In the genomic region with DNA sequence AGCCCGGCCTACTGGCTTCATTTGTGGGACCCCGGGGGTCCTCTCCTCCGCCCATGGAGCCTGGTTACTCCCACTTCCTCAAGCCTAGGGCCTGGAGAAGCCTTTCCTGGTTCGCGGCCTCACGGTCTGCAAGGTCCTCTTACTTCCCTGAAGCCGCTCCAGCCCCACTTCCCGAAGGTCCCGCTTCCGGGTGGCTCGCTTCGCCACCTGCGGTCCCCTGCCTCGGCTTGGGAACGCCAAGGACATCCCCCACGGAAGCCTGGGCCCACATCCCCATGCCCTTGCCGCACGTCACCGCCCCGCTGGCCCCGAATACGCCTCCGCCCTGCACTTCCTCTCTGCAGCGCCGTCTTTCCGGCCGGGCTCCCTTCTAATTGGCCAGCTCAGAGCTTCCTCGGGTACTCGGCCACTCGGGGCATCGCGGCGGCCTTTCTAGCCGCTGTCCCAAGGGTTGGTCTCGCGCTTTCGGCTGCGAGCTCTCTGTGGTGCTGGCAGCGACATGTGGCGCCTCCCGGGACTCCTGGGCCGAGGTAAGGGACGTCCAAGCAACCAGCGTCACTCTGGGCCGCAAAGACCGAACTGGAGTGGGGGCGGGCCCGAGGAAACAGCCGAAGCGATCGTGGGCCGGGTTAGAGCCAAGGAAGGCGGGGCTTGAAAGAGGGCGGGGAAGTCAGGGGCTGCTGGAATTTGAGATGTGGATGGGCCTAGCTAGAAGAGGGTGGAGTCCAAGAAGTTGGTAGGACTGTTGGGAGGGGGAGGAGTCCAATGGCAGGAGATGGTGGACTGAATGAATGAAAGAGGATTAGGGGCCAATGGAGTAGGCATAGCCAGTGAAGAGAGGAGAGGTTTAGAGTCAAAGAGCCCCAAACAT, we compare ENCODE assay signal across 1 cellular context.
A peak's percentile ranks its signal among the peaks of the same experiment; 100 is the strongest.
TF ChIP-seq lines count a peak whose summit lies in the region.

A gene with protein sequence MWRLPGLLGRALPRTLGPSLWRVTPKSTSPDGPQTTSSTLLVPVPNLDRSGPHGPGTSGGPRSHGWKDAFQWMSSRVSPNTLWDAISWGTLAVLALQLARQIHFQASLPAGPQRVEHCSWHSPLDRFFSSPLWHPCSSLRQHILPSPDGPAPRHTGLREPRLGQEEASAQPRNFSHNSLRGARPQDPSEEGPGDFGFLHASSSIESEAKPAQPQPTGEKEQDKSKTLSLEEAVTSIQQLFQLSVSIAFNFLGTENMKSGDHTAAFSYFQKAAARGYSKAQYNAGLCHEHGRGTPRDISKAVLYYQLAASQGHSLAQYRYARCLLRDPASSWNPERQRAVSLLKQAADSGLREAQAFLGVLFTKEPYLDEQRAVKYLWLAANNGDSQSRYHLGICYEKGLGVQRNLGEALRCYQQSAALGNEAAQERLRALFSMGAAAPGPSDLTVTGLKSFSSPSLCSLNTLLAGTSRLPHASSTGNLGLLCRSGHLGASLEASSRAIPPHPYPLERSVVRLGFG (plus strand): TSS at position 429 of the 871 bp plus-strand sequence. CDS start 71 bp downstream, at position 500.

TF ChIP-seq in HEK293, 187 proteins besides CTCF, POLR2A, EP300 and RAD21 (continued from another document and continues in another):
- TF ChIP-seq ZNF214 (tag by site-specific recombination; IDR thresholded peaks at IDR 0.05; ENCODE audit: borderline replicate concordance) = no peak
- TF ChIP-seq, protein P1, sequence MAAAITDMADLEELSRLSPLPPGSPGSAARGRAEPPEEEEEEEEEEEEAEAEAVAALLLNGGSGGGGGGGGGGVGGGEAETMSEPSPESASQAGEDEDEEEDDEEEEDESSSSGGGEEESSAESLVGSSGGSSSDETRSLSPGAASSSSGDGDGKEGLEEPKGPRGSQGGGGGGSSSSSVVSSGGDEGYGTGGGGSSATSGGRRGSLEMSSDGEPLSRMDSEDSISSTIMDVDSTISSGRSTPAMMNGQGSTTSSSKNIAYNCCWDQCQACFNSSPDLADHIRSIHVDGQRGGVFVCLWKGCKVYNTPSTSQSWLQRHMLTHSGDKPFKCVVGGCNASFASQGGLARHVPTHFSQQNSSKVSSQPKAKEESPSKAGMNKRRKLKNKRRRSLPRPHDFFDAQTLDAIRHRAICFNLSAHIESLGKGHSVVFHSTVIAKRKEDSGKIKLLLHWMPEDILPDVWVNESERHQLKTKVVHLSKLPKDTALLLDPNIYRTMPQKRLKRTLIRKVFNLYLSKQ (tag by site-specific recombination; IDR thresholded peaks at IDR 0.05; ENCODE audit: borderline replicate concordance) = no peak
- TF ChIP-seq, protein P2, sequence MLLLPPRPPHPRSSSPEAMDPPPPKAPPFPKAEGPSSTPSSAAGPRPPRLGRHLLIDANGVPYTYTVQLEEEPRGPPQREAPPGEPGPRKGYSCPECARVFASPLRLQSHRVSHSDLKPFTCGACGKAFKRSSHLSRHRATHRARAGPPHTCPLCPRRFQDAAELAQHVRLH (tag by site-specific recombination; IDR thresholded peaks at IDR 0.05) = peak; percentile 88; the same call in 1 of the 2 replicates
- TF ChIP-seq, protein P3, sequence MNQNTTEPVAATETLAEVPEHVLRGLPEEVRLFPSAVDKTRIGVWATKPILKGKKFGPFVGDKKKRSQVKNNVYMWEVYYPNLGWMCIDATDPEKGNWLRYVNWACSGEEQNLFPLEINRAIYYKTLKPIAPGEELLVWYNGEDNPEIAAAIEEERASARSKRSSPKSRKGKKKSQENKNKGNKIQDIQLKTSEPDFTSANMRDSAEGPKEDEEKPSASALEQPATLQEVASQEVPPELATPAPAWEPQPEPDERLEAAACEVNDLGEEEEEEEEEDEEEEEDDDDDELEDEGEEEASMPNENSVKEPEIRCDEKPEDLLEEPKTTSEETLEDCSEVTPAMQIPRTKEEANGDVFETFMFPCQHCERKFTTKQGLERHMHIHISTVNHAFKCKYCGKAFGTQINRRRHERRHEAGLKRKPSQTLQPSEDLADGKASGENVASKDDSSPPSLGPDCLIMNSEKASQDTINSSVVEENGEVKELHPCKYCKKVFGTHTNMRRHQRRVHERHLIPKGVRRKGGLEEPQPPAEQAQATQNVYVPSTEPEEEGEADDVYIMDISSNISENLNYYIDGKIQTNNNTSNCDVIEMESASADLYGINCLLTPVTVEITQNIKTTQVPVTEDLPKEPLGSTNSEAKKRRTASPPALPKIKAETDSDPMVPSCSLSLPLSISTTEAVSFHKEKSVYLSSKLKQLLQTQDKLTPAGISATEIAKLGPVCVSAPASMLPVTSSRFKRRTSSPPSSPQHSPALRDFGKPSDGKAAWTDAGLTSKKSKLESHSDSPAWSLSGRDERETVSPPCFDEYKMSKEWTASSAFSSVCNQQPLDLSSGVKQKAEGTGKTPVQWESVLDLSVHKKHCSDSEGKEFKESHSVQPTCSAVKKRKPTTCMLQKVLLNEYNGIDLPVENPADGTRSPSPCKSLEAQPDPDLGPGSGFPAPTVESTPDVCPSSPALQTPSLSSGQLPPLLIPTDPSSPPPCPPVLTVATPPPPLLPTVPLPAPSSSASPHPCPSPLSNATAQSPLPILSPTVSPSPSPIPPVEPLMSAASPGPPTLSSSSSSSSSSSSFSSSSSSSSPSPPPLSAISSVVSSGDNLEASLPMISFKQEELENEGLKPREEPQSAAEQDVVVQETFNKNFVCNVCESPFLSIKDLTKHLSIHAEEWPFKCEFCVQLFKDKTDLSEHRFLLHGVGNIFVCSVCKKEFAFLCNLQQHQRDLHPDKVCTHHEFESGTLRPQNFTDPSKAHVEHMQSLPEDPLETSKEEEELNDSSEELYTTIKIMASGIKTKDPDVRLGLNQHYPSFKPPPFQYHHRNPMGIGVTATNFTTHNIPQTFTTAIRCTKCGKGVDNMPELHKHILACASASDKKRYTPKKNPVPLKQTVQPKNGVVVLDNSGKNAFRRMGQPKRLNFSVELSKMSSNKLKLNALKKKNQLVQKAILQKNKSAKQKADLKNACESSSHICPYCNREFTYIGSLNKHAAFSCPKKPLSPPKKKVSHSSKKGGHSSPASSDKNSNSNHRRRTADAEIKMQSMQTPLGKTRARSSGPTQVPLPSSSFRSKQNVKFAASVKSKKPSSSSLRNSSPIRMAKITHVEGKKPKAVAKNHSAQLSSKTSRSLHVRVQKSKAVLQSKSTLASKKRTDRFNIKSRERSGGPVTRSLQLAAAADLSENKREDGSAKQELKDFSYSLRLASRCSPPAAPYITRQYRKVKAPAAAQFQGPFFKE (tag by site-specific recombination; IDR thresholded peaks at IDR 0.05; ENCODE audit: borderline replicate concordance) = no peak
- no peak; the same call in 1 of the 2 replicates for TF ChIP-seq ZNF600 (tag by site-specific recombination; IDR thresholded peaks at IDR 0.05)
- TF ChIP-seq, protein P4, sequence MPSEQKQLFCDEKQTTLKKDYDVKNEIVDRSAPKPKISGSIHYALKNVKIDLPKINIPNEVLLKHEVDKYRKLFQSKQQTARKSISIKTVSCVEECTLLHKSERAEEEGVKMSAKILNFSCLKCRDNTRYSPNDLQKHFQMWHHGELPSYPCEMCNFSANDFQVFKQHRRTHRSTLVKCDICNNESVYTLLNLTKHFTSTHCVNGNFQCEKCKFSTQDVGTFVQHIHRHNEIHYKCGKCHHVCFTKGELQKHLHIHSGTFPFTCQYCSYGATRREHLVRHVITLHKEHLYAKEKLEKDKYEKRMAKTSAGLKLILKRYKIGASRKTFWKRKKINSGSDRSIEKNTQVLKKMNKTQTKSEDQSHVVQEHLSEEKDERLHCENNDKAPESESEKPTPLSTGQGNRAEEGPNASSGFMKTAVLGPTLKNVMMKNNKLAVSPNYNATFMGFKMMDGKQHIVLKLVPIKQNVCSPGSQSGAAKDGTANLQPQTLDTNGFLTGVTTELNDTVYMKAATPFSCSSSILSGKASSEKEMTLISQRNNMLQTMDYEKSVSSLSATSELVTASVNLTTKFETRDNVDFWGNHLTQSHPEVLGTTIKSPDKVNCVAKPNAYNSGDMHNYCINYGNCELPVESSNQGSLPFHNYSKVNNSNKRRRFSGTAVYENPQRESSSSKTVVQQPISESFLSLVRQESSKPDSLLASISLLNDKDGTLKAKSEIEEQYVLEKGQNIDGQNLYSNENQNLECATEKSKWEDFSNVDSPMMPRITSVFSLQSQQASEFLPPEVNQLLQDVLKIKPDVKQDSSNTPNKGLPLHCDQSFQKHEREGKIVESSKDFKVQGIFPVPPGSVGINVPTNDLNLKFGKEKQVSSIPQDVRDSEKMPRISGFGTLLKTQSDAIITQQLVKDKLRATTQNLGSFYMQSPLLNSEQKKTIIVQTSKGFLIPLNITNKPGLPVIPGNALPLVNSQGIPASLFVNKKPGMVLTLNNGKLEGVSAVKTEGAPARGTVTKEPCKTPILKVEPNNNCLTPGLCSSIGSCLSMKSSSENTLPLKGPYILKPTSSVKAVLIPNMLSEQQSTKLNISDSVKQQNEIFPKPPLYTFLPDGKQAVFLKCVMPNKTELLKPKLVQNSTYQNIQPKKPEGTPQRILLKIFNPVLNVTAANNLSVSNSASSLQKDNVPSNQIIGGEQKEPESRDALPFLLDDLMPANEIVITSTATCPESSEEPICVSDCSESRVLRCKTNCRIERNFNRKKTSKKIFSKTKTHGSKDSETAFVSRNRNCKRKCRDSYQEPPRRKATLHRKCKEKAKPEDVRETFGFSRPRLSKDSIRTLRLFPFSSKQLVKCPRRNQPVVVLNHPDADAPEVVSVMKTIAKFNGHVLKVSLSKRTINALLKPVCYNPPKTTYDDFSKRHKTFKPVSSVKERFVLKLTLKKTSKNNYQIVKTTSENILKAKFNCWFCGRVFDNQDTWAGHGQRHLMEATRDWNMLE (tag by site-specific recombination; conservative IDR thresholded peaks at IDR 0.05; ENCODE audit: low read depth) = peak; percentile 83
- TF ChIP-seq, protein P5, sequence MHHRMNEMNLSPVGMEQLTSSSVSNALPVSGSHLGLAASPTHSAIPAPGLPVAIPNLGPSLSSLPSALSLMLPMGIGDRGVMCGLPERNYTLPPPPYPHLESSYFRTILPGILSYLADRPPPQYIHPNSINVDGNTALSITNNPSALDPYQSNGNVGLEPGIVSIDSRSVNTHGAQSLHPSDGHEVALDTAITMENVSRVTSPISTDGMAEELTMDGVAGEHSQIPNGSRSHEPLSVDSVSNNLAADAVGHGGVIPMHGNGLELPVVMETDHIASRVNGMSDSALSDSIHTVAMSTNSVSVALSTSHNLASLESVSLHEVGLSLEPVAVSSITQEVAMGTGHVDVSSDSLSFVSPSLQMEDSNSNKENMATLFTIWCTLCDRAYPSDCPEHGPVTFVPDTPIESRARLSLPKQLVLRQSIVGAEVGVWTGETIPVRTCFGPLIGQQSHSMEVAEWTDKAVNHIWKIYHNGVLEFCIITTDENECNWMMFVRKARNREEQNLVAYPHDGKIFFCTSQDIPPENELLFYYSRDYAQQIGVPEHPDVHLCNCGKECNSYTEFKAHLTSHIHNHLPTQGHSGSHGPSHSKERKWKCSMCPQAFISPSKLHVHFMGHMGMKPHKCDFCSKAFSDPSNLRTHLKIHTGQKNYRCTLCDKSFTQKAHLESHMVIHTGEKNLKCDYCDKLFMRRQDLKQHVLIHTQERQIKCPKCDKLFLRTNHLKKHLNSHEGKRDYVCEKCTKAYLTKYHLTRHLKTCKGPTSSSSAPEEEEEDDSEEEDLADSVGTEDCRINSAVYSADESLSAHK (tag by site-specific recombination; IDR thresholded peaks at IDR 0.05) = no peak
- TF ChIP-seq ZNF169 (tag by site-specific recombination; IDR thresholded peaks at IDR 0.05) = no peak
- TF ChIP-seq ZNF664 (tag by site-specific recombination; IDR thresholded peaks at IDR 0.05) = no peak
- TF ChIP-seq YY1 (tag by site-specific recombination; IDR thresholded peaks at IDR 0.05) = 0 out of 2 replicates have a peak, but pooled peaks have one; percentile 1
- no peak for TF ChIP-seq MEIS1 (CRISPR knock-in tag; IDR thresholded peaks at IDR 0.05; ENCODE audit: borderline replicate concordance)
- peak; percentile 99 for TF ChIP-seq ZFP69B (tag by site-specific recombination; IDR thresholded peaks at IDR 0.05)
- no peak for TF ChIP-seq GFI1B (tag by site-specific recombination; IDR thresholded peaks at IDR 0.05)
- TF ChIP-seq ZIC2 (tag by site-specific recombination; IDR thresholded peaks at IDR 0.05) = peak; percentile 73
- TF ChIP-seq OSR2 (tag by site-specific recombination; IDR thresholded peaks at IDR 0.05) = no peak
- TF ChIP-seq, protein P6, sequence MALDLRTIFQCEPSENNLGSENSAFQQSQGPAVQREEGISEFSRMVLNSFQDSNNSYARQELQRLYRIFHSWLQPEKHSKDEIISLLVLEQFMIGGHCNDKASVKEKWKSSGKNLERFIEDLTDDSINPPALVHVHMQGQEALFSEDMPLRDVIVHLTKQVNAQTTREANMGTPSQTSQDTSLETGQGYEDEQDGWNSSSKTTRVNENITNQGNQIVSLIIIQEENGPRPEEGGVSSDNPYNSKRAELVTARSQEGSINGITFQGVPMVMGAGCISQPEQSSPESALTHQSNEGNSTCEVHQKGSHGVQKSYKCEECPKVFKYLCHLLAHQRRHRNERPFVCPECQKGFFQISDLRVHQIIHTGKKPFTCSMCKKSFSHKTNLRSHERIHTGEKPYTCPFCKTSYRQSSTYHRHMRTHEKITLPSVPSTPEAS (tag by site-specific recombination; IDR thresholded peaks at IDR 0.05) = no peak
- peak; percentile 74 for TF ChIP-seq ZBTB48 (tag by site-specific recombination; IDR thresholded peaks at IDR 0.05)
- TF ChIP-seq ZNF660 (tag by site-specific recombination; IDR thresholded peaks at IDR 0.05) = peak; percentile 68; the same call in 1 of the 2 replicates
- peak; percentile 49 for TF ChIP-seq ZNF843 (tag by site-specific recombination; IDR thresholded peaks at IDR 0.05)
- TF ChIP-seq KLF9 (tag by site-specific recombination; IDR thresholded peaks at IDR 0.05; ENCODE audit: low read depth) = peak; percentile 91
- no peak for TF ChIP-seq ZNF830 (tag by site-specific recombination; IDR thresholded peaks at IDR 0.05; ENCODE audit: low read depth)
- 0 out of 2 replicates have a peak, but pooled peaks have one; percentile 18 for TF ChIP-seq WT1 (tag by site-specific recombination; IDR thresholded peaks at IDR 0.05)
- peak; percentile 96 for TF ChIP-seq SP2 (tag by site-specific recombination; IDR thresholded peaks at IDR 0.05)
- no peak for TF ChIP-seq ZNF777 (tag by site-specific recombination; IDR thresholded peaks at IDR 0.05; ENCODE audit: borderline replicate concordance)
- no peak for TF ChIP-seq ZNF133 (tag by site-specific recombination; IDR thresholded peaks at IDR 0.05)
- TF ChIP-seq, protein P7, sequence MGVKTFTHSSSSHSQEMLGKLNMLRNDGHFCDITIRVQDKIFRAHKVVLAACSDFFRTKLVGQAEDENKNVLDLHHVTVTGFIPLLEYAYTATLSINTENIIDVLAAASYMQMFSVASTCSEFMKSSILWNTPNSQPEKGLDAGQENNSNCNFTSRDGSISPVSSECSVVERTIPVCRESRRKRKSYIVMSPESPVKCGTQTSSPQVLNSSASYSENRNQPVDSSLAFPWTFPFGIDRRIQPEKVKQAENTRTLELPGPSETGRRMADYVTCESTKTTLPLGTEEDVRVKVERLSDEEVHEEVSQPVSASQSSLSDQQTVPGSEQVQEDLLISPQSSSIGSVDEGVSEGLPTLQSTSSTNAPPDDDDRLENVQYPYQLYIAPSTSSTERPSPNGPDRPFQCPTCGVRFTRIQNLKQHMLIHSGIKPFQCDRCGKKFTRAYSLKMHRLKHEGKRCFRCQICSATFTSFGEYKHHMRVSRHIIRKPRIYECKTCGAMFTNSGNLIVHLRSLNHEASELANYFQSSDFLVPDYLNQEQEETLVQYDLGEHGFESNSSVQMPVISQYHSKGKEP (tag by site-specific recombination; IDR thresholded peaks at IDR 0.05) = peak; percentile 86
